Comparison of ENCODE assay signal across 17 cellular contexts in the genomic region with DNA sequence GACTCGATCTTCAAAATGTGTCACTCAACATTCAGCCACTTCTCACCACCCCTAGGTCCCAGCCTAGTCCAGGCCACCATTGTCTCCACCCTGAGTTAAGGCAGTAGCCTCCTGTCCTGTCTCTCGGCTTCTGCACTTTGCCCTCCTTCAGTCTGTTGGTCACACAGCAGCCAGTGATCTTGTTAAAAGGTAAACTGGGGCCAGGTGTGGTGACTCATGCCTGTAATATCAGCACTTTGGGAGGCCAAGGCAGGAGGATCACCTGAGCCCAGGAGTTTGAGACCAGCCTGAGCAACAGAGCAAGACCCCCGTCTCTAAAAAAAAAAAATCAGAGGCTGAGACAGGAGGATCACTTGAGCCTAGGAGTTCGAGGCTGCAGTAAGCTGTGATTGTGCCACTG. TPM values are rescaled to one million over a fixed set of nuclear protein-coding genes. Genes with fewer than 3 reads are reported as not detected.
DNase-seq lines count a peak whose midpoint lies in the region; ATAC-seq and TF ChIP-seq lines count a peak whose summit lies in the region.
"Had no signal": no experiment of that assay in that cellular context is flagged by ENCODE, and none has a peak within 500 bp of the region (broad histone marks: within the 10 kb centered on the region; RNA-seq: fewer than 3 reads in every experiment).

No MANE protein-coding gene starts in this region.

- no peak overlapping the region for H3K27ac ChIP-seq in osteoblast (ENCODE audit: low read depth, low read length)
- H3K27ac ChIP-seq in upper lobe of right lung, result no peak overlapping the region
- no peak overlapping the region for H3K27ac ChIP-seq in spleen
- H3K27ac ChIP-seq: BLaER1 treated with 17β-estradiol and CSF1 and Interleukin-3, amounts not matched to agents 10 nM and 100 nM; HL-60 had no signal

- ATAC-seq in activated T-cell treated with anti-CD3 and anti-CD28 coated beads, Interleukin-2, amount 50 U/mL, for 4 hours, result no peak
- ATAC-seq in central memory CD8-positive, alpha-beta T cell (replicated peaks; ENCODE audit: extremely low read depth, poor library complexity, severe bottlenecking), result no peak
- ATAC-seq in upper lobe of right lung, result no peak
- no peak for ATAC-seq in HG03095 (IDR thresholded peaks at IDR 0.05; ENCODE audit: unreplicated experiment)

- intact Hi-C loops in upper lobe of right lung (cut with DNase I) (no loop called here), spleen (cut with DNase I; ENCODE audit: low total_unique reads) (no loop called here)

- 92 to 98% (median 95%) methylated on average over 4 of the region's 4 CpGs for WGBS in spleen, 5 donors

- peaks cover 59% of the 10 kb centered on the region for H3K36me3 Mint-ChIP-seq in activated T-cell treated with anti-CD3 and anti-CD28 coated beads, Interleukin-2, amount 50 U/mL, for 24 hours (ENCODE audit: low read depth)
- H3K36me3 Mint-ChIP-seq in activated T-cell treated with anti-CD3 and anti-CD28 coated beads, Interleukin-2, amount 50 U/mL, for 4 hours (ENCODE audit: insufficient read depth), result peaks cover 17% of the 10 kb centered on the region
- H3K36me3 Mint-ChIP-seq in central memory CD8-positive, alpha-beta T cell (ENCODE audit: insufficient read depth), result peaks cover 39% of the 10 kb centered on the region

- TF ChIP-seq POLR2A in spleen (IDR thresholded peaks at IDR 0.05), result no peak

- H3K27me3 ChIP-seq in osteoblast (ENCODE audit: insufficient read depth, low read length) (no peaks in the 10 kb centered on the region), upper lobe of right lung (no peaks in the 10 kb centered on the region), spleen (replicated peaks in 1 of 7) (no peaks in the 10 kb centered on the region)
- H3K27me3 ChIP-seq: BLaER1 treated with 17β-estradiol and CSF1 and Interleukin-3, amounts not matched to agents 10 nM and 100 nM had no signal

- no peak for DNase-seq in activated T-cell treated with anti-CD3 and anti-CD28 coated beads, Interleukin-2, amount 50 U/mL, for 24 hours
- no peak for DNase-seq in activated T-cell treated with anti-CD3 and anti-CD28 coated beads, Interleukin-2, amount 50 U/mL, for 4 hours
- no peak for DNase-seq in central memory CD8-positive, alpha-beta T cell (ENCODE audit: low spot score in 2 of 2)
- peak; percentile 45 for DNase-seq in osteoblast (ENCODE audit: insufficient read length, low spot score, missing footprints)
- peak; percentile 19 for DNase-seq in upper lobe of right lung
- no peak for DNase-seq in spleen
- DNase-seq in DMS79 (lab: John Stamatoyannopoulos, UW), result no peak
- DNase-seq: 8988T; CD4-positive, alpha-beta T cell; DMS153; GF-D8; HCEC 1CT; HFFc6; IMR-90 had no signal

- H2AFZ ChIP-seq in osteoblast (ENCODE audit: low read length), result no peak overlapping the region

- TF ChIP-seq CTCF in osteoblast (IDR thresholded peaks at IDR 0.05; ENCODE audit: extremely low read depth, low read depth, low read length) (no peak), upper lobe of right lung (IDR thresholded peaks at IDR 0.05) (no peak), spleen (IDR thresholded peaks at IDR 0.05 in 8 of 11, conservative IDR thresholded peaks at IDR 0.05 in 3 of 11) (no peak)

- peaks cover 2% of the 10 kb centered on the region for H3K79me2 ChIP-seq in osteoblast (ENCODE audit: insufficient read depth, low read length)

- no peaks in the 10 kb centered on the region for H3K36me3 ChIP-seq in osteoblast (ENCODE audit: insufficient read depth, low read length)
- H3K36me3 ChIP-seq in upper lobe of right lung, result peaks cover 41% of the 10 kb centered on the region
- H3K36me3 ChIP-seq in spleen, result peaks cover 0 to 100% (median 51%) of the 10 kb centered on the region in 6 donors

- H3K9me3 ChIP-seq in osteoblast (ENCODE audit: low read depth, low read length) (no peaks in the 10 kb centered on the region), upper lobe of right lung (no peaks in the 10 kb centered on the region), spleen (no peaks in the 10 kb centered on the region)
- H3K9me3 ChIP-seq: BLaER1 treated with 17β-estradiol and CSF1 and Interleukin-3, amounts not matched to agents 10 nM and 100 nM had no signal

- H4K20me1 ChIP-seq in osteoblast (ENCODE audit: insufficient read depth, low read length), result no peaks in the 10 kb centered on the region

- no peak overlapping the region for H3K4me3 Mint-ChIP-seq in activated T-cell treated with anti-CD3 and anti-CD28 coated beads, Interleukin-2, amount 50 U/mL, for 24 hours
- H3K4me3 Mint-ChIP-seq in activated T-cell treated with anti-CD3 and anti-CD28 coated beads, Interleukin-2, amount 50 U/mL, for 4 hours, result no peak overlapping the region
- no peak overlapping the region for H3K4me3 Mint-ChIP-seq in central memory CD8-positive, alpha-beta T cell
- H3K4me3 Mint-ChIP-seq: CD4-positive, alpha-beta T cell; HFFc6 had no signal

- no peaks in the 10 kb centered on the region for H3K9me3 Mint-ChIP-seq in activated T-cell treated with anti-CD3 and anti-CD28 coated beads, Interleukin-2, amount 50 U/mL, for 24 hours
- H3K9me3 Mint-ChIP-seq in activated T-cell treated with anti-CD3 and anti-CD28 coated beads, Interleukin-2, amount 50 U/mL, for 4 hours, result no peaks in the 10 kb centered on the region
- H3K9me3 Mint-ChIP-seq in central memory CD8-positive, alpha-beta T cell, result no peaks in the 10 kb centered on the region
- H3K9me3 Mint-ChIP-seq: CD4-positive, alpha-beta T cell; HFFc6 had no signal

- no peaks in the 10 kb centered on the region for H3K4me1 ChIP-seq in osteoblast (ENCODE audit: insufficient read depth, low read length)
- no peaks in the 10 kb centered on the region for H3K4me1 ChIP-seq in upper lobe of right lung
- no peaks in the 10 kb centered on the region for H3K4me1 ChIP-seq in spleen
- H3K4me1 ChIP-seq: BLaER1 treated with 17β-estradiol and CSF1 and Interleukin-3, amounts not matched to agents 10 nM and 100 nM had no signal

- peak overlapping the region; percentile 5 for H3K27ac Mint-ChIP-seq in activated T-cell treated with anti-CD3 and anti-CD28 coated beads, Interleukin-2, amount 50 U/mL, for 24 hours
- H3K27ac Mint-ChIP-seq in central memory CD8-positive, alpha-beta T cell (ENCODE audit: low read depth), result peak overlapping the region; percentile 42
- H3K27ac Mint-ChIP-seq: CD4-positive, alpha-beta T cell; HFFc6 had no signal

- H3K4me3 ChIP-seq in osteoblast (ENCODE audit: insufficient read depth, low read length), result no peak overlapping the region
- no peak overlapping the region for H3K4me3 ChIP-seq in upper lobe of right lung
- no peak overlapping the region for H3K4me3 ChIP-seq in spleen
- H3K4me3 ChIP-seq: BLaER1 treated with 17β-estradiol and CSF1 and Interleukin-3, amounts not matched to agents 10 nM and 100 nM had no signal

- H3K27me3 Mint-ChIP-seq in activated T-cell treated with anti-CD3 and anti-CD28 coated beads, Interleukin-2, amount 50 U/mL, for 24 hours, result no peaks in the 10 kb centered on the region
- H3K27me3 Mint-ChIP-seq in activated T-cell treated with anti-CD3 and anti-CD28 coated beads, Interleukin-2, amount 50 U/mL, for 4 hours (ENCODE audit: low read depth), result no peaks in the 10 kb centered on the region
- no peaks in the 10 kb centered on the region for H3K27me3 Mint-ChIP-seq in central memory CD8-positive, alpha-beta T cell
- H3K27me3 Mint-ChIP-seq: CD4-positive, alpha-beta T cell had no signal

- no peaks in the 10 kb centered on the region for H3K4me1 Mint-ChIP-seq in activated T-cell treated with anti-CD3 and anti-CD28 coated beads, Interleukin-2, amount 50 U/mL, for 24 hours (ENCODE audit: low read depth)
- peaks cover 3% of the 10 kb centered on the region for H3K4me1 Mint-ChIP-seq in activated T-cell treated with anti-CD3 and anti-CD28 coated beads, Interleukin-2, amount 50 U/mL, for 4 hours (ENCODE audit: low read depth)
- H3K4me1 Mint-ChIP-seq in central memory CD8-positive, alpha-beta T cell, result no peaks in the 10 kb centered on the region

- H3K4me2 ChIP-seq in osteoblast (ENCODE audit: insufficient read depth, low read length), result no peak overlapping the region
- H3K4me2 ChIP-seq: BLaER1 treated with 17β-estradiol and CSF1 and Interleukin-3, amounts not matched to agents 10 nM and 100 nM had no signal

RNA-seq across cellular contexts. Expression of gene WWP2, which starts 25.8 kb away (rescaled TPM):
- 10 to 100 TPM; 34.7 to 44.2 (median 36.5) TPM for total RNA-seq in activated T-cell treated with anti-CD3 and anti-CD28 coated beads, Interleukin-2, amount 50 U/mL, for 4 hours
- total RNA-seq in osteoblast (43.3 and 46.7 TPM in 2 replicates), upper lobe of right lung (71.9 TPM), spleen (100 to 1,000 TPM in 1 of 7 donors, 10 to 100 TPM in 6; 57.4 to 109 (median 74.6) TPM)
- 10 to 100 TPM; 13.7 to 33.9 (median 18.9) TPM for polyA plus RNA-seq in spleen

RNA-seq across cellular contexts. Expression of gene NOB1, which starts 33.2 kb away (rescaled TPM):
- total RNA-seq in activated T-cell treated with anti-CD3 and anti-CD28 coated beads, Interleukin-2, amount 50 U/mL, for 4 hours, result 100 to 1,000 TPM; 181 to 194 (median 181) TPM
- total RNA-seq in osteoblast, result 35.5 and 36.2 TPM in 2 replicates
- 32.0 TPM for total RNA-seq in upper lobe of right lung
- 10 to 100 TPM; 39.1 to 44.7 (median 39.7) TPM for total RNA-seq in spleen
- 10 to 100 TPM; 35.1 to 48.8 (median 46.1) TPM for polyA plus RNA-seq in spleen

Comparison
In these comparisons a context has a peak if more than half of its experiments do, and no peak if none do; other contexts are left out.
1. DNase-seq: peak in osteoblast (single experiment) and upper lobe of right lung (single experiment); none in activated T-cell treated with anti-CD3 and anti-CD28 coated beads, Interleukin-2, amount 50 U/mL, for 24 hours (single experiment), activated T-cell treated with anti-CD3 and anti-CD28 coated beads, Interleukin-2, amount 50 U/mL, for 4 hours (single experiment), central memory CD8-positive, alpha-beta T cell (0 of 2), spleen (single experiment) and DMS79 (single experiment).